ENCODE assay signal across 10 cellular contexts in the genomic region with DNA sequence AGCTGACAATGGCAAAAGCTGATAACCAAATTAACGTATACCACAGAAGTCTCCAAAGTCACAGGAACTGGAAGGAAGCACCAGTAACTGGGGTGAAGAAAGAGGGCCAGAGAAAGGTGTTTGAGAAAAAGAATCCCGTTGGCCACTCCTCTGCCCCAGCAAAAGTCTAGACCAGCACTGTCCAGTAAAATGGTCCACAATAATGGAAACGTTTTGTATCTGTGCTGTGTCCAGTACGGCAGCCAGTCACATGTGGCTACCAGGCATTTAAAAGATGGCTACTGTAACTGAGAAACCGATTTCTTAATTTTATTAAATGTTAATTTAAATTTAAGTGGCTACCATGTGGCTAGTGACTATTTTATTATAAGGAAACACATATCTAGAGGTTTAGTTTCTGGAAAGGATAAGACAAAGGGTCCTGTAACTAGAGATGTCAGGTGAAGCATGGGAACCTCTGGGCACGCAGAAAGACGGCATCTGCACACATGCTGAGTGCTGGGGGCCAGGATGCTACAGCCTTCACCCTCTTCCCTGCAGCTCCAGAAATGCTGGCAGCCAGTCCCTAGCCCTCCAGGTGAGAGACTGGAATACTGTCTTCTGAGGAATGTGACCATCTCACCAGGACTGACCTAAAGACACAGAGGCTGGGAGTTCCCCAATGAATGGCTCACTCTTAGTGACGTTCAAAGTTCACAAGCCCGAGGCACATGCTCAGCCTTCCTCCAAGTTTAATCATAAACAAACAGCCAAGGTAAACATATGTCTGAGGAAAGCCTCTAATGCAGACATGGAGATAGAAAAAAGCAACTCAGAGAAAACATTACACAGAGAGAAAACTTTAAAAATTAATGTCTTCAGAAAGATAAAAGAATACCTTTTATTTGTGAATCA. TPM values are rescaled to one million over a fixed set of nuclear protein-coding genes. Genes with fewer than 3 reads are reported as not detected.
DNase-seq lines count a peak whose midpoint lies in the region; ATAC-seq and TF ChIP-seq lines count a peak whose summit lies in the region.
"Had no signal": no experiment of that assay in that cellular context is flagged by ENCODE, and none has a peak within 500 bp of the region (broad histone marks: within the 10 kb centered on the region; RNA-seq: fewer than 3 reads in every experiment).

No MANE protein-coding gene starts in this region.

- H2AFZ ChIP-seq in mesenchymal stem cell (ENCODE audit: low read depth, low read length), result no peak overlapping the region

- peaks cover 3% of the 10 kb centered on the region for H3K4me1 ChIP-seq in mesenchymal stem cell (ENCODE audit: control insufficient read depth, insufficient read depth, low read depth, low read length)

- H3K9me3 Mint-ChIP-seq in chondrocyte (ENCODE audit: low read depth), result no peaks in the 10 kb centered on the region

- no peaks in the 10 kb centered on the region for H3K36me3 ChIP-seq in mesenchymal stem cell (ENCODE audit: control insufficient read depth in 1 of 2, insufficient read depth in 2 of 2, low read depth in 1 of 2, low read length in 2 of 2)
- H3K36me3 ChIP-seq: cardiac muscle cell had no signal

- WGBS in mesenchymal stem cell, result 73% methylated on average over 8 of the region's 9 CpGs

- H3K18ac ChIP-seq in mesenchymal stem cell (ENCODE audit: low read depth in 1 of 2, low read length in 2 of 2), result no peak overlapping the region

- H3K4me3 Mint-ChIP-seq in chondrocyte (ENCODE audit: unreplicated experiment), result no peak overlapping the region

- H3K4ac ChIP-seq in mesenchymal stem cell (ENCODE audit: low read depth in 1 of 2, low read length in 2 of 2), result no peak overlapping the region

- H3K27me3 Mint-ChIP-seq in chondrocyte (ENCODE audit: low read depth), result no peaks in the 10 kb centered on the region

- ATAC-seq in GM21447 (IDR thresholded peaks at IDR 0.05; ENCODE audit: unreplicated experiment), result no peak
- no peak for ATAC-seq in GM18867 (IDR thresholded peaks at IDR 0.05; ENCODE audit: unreplicated experiment)

- no peak overlapping the region for H3K4me3 ChIP-seq in AG04450 (ENCODE audit: low read depth, low read length)
- H3K4me3 ChIP-seq in mesenchymal stem cell (ENCODE audit: insufficient read depth in 1 of 2, low read depth in 1 of 2, low read length in 2 of 2), result no peak overlapping the region
- H3K4me3 ChIP-seq: cardiac muscle cell had no signal

- H3K79me1 ChIP-seq in mesenchymal stem cell (replicated peaks; ENCODE audit: low read length, poor library complexity, severe bottlenecking), result peaks cover 25% of the 10 kb centered on the region

- H3K4me1 Mint-ChIP-seq in chondrocyte (ENCODE audit: low read depth), result peaks cover 72% of the 10 kb centered on the region

- H2BK5ac ChIP-seq in mesenchymal stem cell (ENCODE audit: low read depth, low read length, poor library complexity, severe bottlenecking), result no peak overlapping the region

- peak overlapping the region; percentile 49 for H2AK5ac ChIP-seq in mesenchymal stem cell (ENCODE audit: low read length, severe bottlenecking)

- CTCF ChIA-PET in AG04450 (lab: Charles Lee), result interaction anchor here (1.2 kb wide), 1 partner anchor 18 kb away, joined by 3 read pairs; no protein-coding TSS in a partner anchor

- DNase-seq in AG04450 (ENCODE audit: low read depth, low spot score) (peak; percentile 58), LoVo (ENCODE audit: low spot score) (peak; percentile 87), chondrocyte (ENCODE audit: low spot score) (no peak), mesenchymal stem cell (peak; percentile 94), NCI-H1436 treated with DMSO at 0.1 percent for 48 hours (lab: John Stamatoyannopoulos, UW) (no peak), NCI-H146 treated with DMSO at 0.1 percent for 48 hours (lab: John Stamatoyannopoulos, UW; ENCODE audit: unreplicated experiment) (no peak)
- DNase-seq: DMS 273 treated with DMSO at 0.1 percent for 48 hours had no signal

- H3K27me3 ChIP-seq in AG04450 (ENCODE audit: control insufficient read depth, insufficient read depth, low read length), result no peaks in the 10 kb centered on the region
- H3K27me3 ChIP-seq in mesenchymal stem cell (ENCODE audit: control insufficient read depth in 1 of 2, insufficient read depth in 1 of 2, low read length in 2 of 2), result no peaks in the 10 kb centered on the region
- H3K27me3 ChIP-seq: cardiac muscle cell had no signal

- H3K27ac ChIP-seq in AG04450 (ENCODE audit: low read depth, low read length) (peak overlapping the region; percentile 65), mesenchymal stem cell (ENCODE audit: low read length, poor library complexity, severe bottlenecking) (peak overlapping the region; percentile 37)
- H3K27ac ChIP-seq: cardiac muscle cell had no signal

- POLR2A ChIA-PET in AG04450 (lab: Yijun Ruan, JAX), result no interaction called here

- H2BK12ac ChIP-seq in mesenchymal stem cell (ENCODE audit: low read length in 2 of 2), result peak overlapping the region in 1 of 2 experiments; percentile 37

- no peak overlapping the region for H3K4me2 ChIP-seq in mesenchymal stem cell (ENCODE audit: low read length, poor library complexity, severe bottlenecking)

- TF ChIP-seq CTCF in AG04450 (IDR thresholded peaks at IDR 0.05; ENCODE audit: low read depth, low read length) (no peak), chondrocyte (IDR thresholded peaks at IDR 0.05) (no peak)

- H3K23ac ChIP-seq in mesenchymal stem cell (ENCODE audit: low read length in 2 of 2), result no peak overlapping the region

- no peak overlapping the region for H4K8ac ChIP-seq in mesenchymal stem cell (ENCODE audit: low read length)

- H3K9ac ChIP-seq in mesenchymal stem cell (ENCODE audit: low read length), result peak overlapping the region; percentile 78

- H3K14ac ChIP-seq in mesenchymal stem cell (ENCODE audit: low read length in 2 of 2), result no peak overlapping the region

- no peaks in the 10 kb centered on the region for H3K36me3 Mint-ChIP-seq in chondrocyte (ENCODE audit: low read depth)

- peak overlapping the region; percentile 90 for H3K27ac Mint-ChIP-seq in chondrocyte (ENCODE audit: unreplicated experiment)

- no peak overlapping the region for H2BK120ac ChIP-seq in mesenchymal stem cell (ENCODE audit: low read depth, low read length)

- H3K9me3 ChIP-seq in AG04450 (ENCODE audit: control insufficient read depth, insufficient read depth, low read length) (no peaks in the 10 kb centered on the region), mesenchymal stem cell (ENCODE audit: control insufficient read depth, low read length) (no peaks in the 10 kb centered on the region)

- H4K91ac ChIP-seq in mesenchymal stem cell (ENCODE audit: low read length), result no peak overlapping the region

- H2BK15ac ChIP-seq in mesenchymal stem cell (ENCODE audit: low read depth, poor library complexity, severe bottlenecking), result no peak overlapping the region

RNA-seq across cellular contexts. Expression of gene JAK1, which starts 50.7 kb away (rescaled TPM):
- polyA plus RNA-seq in AG04450 (2011; rRNA removed), result 129 and 141 TPM in 2 replicates
- polyA minus RNA-seq in AG04450 (2011; rRNA and poly(A)+ RNA removed), result 152 and 195 TPM in 2 replicates
- total RNA-seq in chondrocyte, result 105 to 112 TPM (median 110 TPM) in 3 replicates
- polyA plus RNA-seq in mesenchymal stem cell (2013, experiment 1 of 2), result 69.2 TPM
- 68.5 TPM for polyA plus RNA-seq in mesenchymal stem cell (2013, experiment 2 of 2)

Comparison
In these comparisons a context has a peak if more than half of its experiments do, and no peak if none do; other contexts are left out.
1. DNase-seq: peak in AG04450 (single experiment), LoVo (single experiment) and mesenchymal stem cell (single experiment); none in chondrocyte (single experiment), NCI-H1436 treated with DMSO at 0.1 percent for 48 hours (single experiment) and NCI-H146 treated with DMSO at 0.1 percent for 48 hours (single experiment).